21 cellular contexts compared by ENCODE assay signal in genomic region chr2:183408562-183408961, GRCh38.
DNase-seq lines count a peak whose midpoint lies in the region; ATAC-seq and TF ChIP-seq lines count a peak whose summit lies in the region.
"Had no signal": no experiment of that assay in that cellular context is flagged by ENCODE, and none has a peak within 500 bp of the region (broad histone marks: within the 10 kb centered on the region; RNA-seq: fewer than 3 reads in every experiment).

No MANE protein-coding gene starts in this region.

- peaks cover 9 to 22% (median 18%) of the 10 kb centered on the region in 3 experiments; a peak in 6 of 7 replicates for H3K36me3 Mint-ChIP-seq in H9 (ENCODE audit: insufficient read depth in 1 of 3, low read depth in 3 of 3)

- H3K27me3 ChIP-seq in H9 (ENCODE audit: insufficient read depth, low read length) (no peaks in the 10 kb centered on the region), HUES64 (ENCODE audit: insufficient read depth, low read length) (peaks cover 14% of the 10 kb centered on the region; the same call in 1 of the 2 replicates)
- H3K27me3 ChIP-seq: SJCRH30 had no signal

- no peaks in the 10 kb centered on the region for H4K20me1 ChIP-seq in H9 (ENCODE audit: control insufficient read depth, insufficient read depth, insufficient read length)

- H3K4me1 ChIP-seq in H9 (ENCODE audit: insufficient read depth, low read length) (peaks cover 2% of the 10 kb centered on the region; the same call in 1 of the 2 replicates), HUES64 (ENCODE audit: insufficient read depth, low read length) (peaks cover 26% of the 10 kb centered on the region)
- H3K4me1 ChIP-seq: SJCRH30 had no signal

- no peak for ATAC-seq in Right ventricle myocardium superior (ENCODE audit: poor library complexity)
- ATAC-seq in GM21526 (IDR thresholded peaks at IDR 0.05; ENCODE audit: low FRiP score, unreplicated experiment): no peak
- ATAC-seq: PC-3, SK-N-SH treated with all-trans-retinoic acid at 6 μM for 48 hours had no signal

- no peak overlapping the region for H2BK20ac ChIP-seq in H9 (ENCODE audit: low read depth, low read length, poor library complexity, severe bottlenecking)

- H3K18ac ChIP-seq in H9 (ENCODE audit: insufficient read length, low read depth, low read length): no peak overlapping the region

- H3K4me3 Mint-ChIP-seq in H9: 0 out of 5 replicates have a peak overlapping the region, but pooled peaks of 1 of the 2 experiments have one; percentile 30
- H3K4me3 Mint-ChIP-seq: CD4-positive, alpha-beta memory T cell; HFFc6 had no signal

- H3K27ac ChIP-seq in H9 (ENCODE audit: insufficient read length, low read depth, low read length) (peak overlapping the region; percentile 70), HUES64 (ENCODE audit: low read depth, low read length) (peak overlapping the region; percentile 82; the same call in 1 of the 2 replicates)
- H3K27ac ChIP-seq: SJCRH30 had no signal

- intact Hi-C loops in Right ventricle myocardium superior (cut with DNase I): no loop called here

- no peaks in the 10 kb centered on the region for H3K79me2 ChIP-seq in H9 (ENCODE audit: insufficient read depth, low read length)

- no peak overlapping the region for H2BK15ac ChIP-seq in H9 (ENCODE audit: low read depth, low read length)

- no peak overlapping the region for H3K4ac ChIP-seq in H9 (ENCODE audit: low read depth, low read length)

- peak overlapping the region; percentile 27 for H3K4me3 ChIP-seq in HUES64 (ENCODE audit: low read length)
- H3K4me3 ChIP-seq: SJCRH30 had no signal

- H3K9me3 ChIP-seq in H9 (ENCODE audit: control insufficient read depth, low read depth, low read length) (no peaks in the 10 kb centered on the region), HUES64 (ENCODE audit: insufficient read depth, low read depth, low read length) (peaks cover 8% of the 10 kb centered on the region; the same call in 1 of the 2 replicates)

- no peak overlapping the region for H2AK5ac ChIP-seq in H9 (ENCODE audit: insufficient read length, low read length)

- H3K4me2 ChIP-seq in H9 (ENCODE audit: insufficient read depth, insufficient read length, low read length): peak overlapping the region; percentile 73

- H3K23ac ChIP-seq in H9 (ENCODE audit: insufficient read length, low read depth, low read length): no peak overlapping the region

- no peak for TF ChIP-seq CTCF in H9 (conservative IDR thresholded peaks at IDR 0.05)

- H2AFZ ChIP-seq in H9 (ENCODE audit: low read length): no peak overlapping the region

- peaks cover 45 to 53% of the 10 kb centered on the region in 2 experiments for H3K4me1 Mint-ChIP-seq in H9
- H3K4me1 Mint-ChIP-seq: CD4-positive, alpha-beta memory T cell had no signal

- H3K36me3 ChIP-seq in HUES64 (ENCODE audit: insufficient read depth, low read length): no peaks in the 10 kb centered on the region

- H2BK12ac ChIP-seq in H9 (ENCODE audit: insufficient read length, low read depth, low read length): no peak overlapping the region

- no peak overlapping the region for H3K9ac ChIP-seq in H9 (ENCODE audit: extremely low read depth, insufficient read length, low read length)
- H3K9ac ChIP-seq in HUES64 (ENCODE audit: low read depth, low read length): no peak overlapping the region; the same call in 1 of the 2 replicates

- H3T11ph ChIP-seq in H9 (ENCODE audit: low read length): no peak overlapping the region

- H4K8ac ChIP-seq in H9 (replicated peaks; ENCODE audit: insufficient read length, low read depth, low read length): no peak overlapping the region

- no CpG with 5 or more reads among the region's 1 CpG for WGBS in H9 (ENCODE audit: extremely low coverage, insufficient read length, low lambda C conversion rate)
- WGBS in HUES64: 0% methylated on average over 1 of the region's 1 CpG

- peak overlapping the region in 2 of 3 experiments; percentile 65 to 96; a peak in 4 of 7 replicates for H3K27ac Mint-ChIP-seq in H9
- H3K27ac Mint-ChIP-seq: CD4-positive, alpha-beta memory T cell; HFFc6 had no signal

- H4K91ac ChIP-seq in H9 (ENCODE audit: insufficient read length, low read depth, low read length): no peak overlapping the region

- no peak overlapping the region for H4K5ac ChIP-seq in H9 (ENCODE audit: insufficient read length, low read depth, low read length)

- no peaks in the 10 kb centered on the region for H3K23me2 ChIP-seq in H9 (ENCODE audit: insufficient read length, low read depth, low read length, poor library complexity, severe bottlenecking)

- no peak overlapping the region for H2BK5ac ChIP-seq in H9 (ENCODE audit: insufficient read length, low read length)

- H3K14ac ChIP-seq in H9 (ENCODE audit: insufficient read depth, low read length): no peak overlapping the region

- peaks cover 14 to 16% of the 10 kb centered on the region in 2 experiments for H3K9me3 Mint-ChIP-seq in H9

- DNase-seq in H9: no peak
- DNase-seq in iPS DF 19.7 (ENCODE audit: low read depth, low spot score): peak; percentile 38
- DNase-seq in globus pallidus (ENCODE audit: low spot score): no peak
- no peak for DNase-seq in Right ventricle myocardium superior
- DNase-seq in GDM1 (lab: John Stamatoyannopoulos, UW): no peak
- DNase-seq: C1 segment of cervical spinal cord; CD4-positive, alpha-beta memory T cell; COR-L47; DMS53; HFFc6; NCI-H1092; NCI-H1417 treated with DMSO at 0.1 percent for 48 hours; NCI-H1694 treated with DMSO at 0.1 percent for 48 hours; NCI-H2081; NCI-H2227 treated with DMSO at 0.1 percent for 48 hours; NCI-H510A; PC-3; SJCRH30 had no signal

- no peaks in the 10 kb centered on the region for H3K79me1 ChIP-seq in H9 (ENCODE audit: insufficient read depth, low read depth, low read length, poor library complexity, severe bottlenecking)

- no peak overlapping the region for H3K56ac ChIP-seq in H9 (ENCODE audit: insufficient read length, low read depth, low read length)

- H2BK120ac ChIP-seq in H9 (ENCODE audit: low read depth, low read length, poor library complexity, severe bottlenecking): no peak overlapping the region

- peaks cover 37% of the 10 kb centered on the region for H3K27me3 Mint-ChIP-seq in H9 (ENCODE audit: low read depth)
- H3K27me3 Mint-ChIP-seq: CD4-positive, alpha-beta memory T cell had no signal
